9 cellular contexts compared by ENCODE assay signal in the genomic region with DNA sequence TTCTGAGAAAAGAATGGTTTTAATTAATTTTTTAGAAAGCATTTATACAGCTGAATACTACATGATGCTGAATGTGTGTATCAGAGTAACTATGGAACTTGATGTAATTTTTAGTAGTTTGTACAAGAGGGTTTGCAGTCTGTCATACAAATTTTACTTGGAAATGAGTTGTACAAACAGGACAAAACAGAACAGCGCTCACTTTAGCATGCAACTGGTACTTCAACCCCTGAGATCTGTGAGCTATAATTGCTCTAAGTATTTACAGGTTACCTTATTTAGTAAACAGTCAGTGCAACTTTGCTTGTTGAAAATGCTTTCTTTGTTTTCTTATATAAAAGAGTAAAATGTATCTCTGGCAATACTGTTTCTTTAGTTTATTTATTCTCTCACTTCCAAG. TPM values are rescaled to one million over a fixed set of nuclear protein-coding genes. Genes with fewer than 3 reads are reported as not detected.
DNase-seq lines count a peak whose midpoint lies in the region; ATAC-seq and TF ChIP-seq lines count a peak whose summit lies in the region.
"Had no signal": no experiment of that assay in that cellular context is flagged by ENCODE, and none has a peak within 500 bp of the region (broad histone marks: within the 10 kb centered on the region; RNA-seq: fewer than 3 reads in every experiment).

No MANE protein-coding gene starts in this region.

- H3K36me3 ChIP-seq in WERI-Rb-1: no peaks in the 10 kb centered on the region
- H3K36me3 ChIP-seq in tibial nerve: no peaks in the 10 kb centered on the region
- no peaks in the 10 kb centered on the region for H3K36me3 ChIP-seq in uterus

- WGBS in tibial nerve, 2 donors: 33% methylated on average over 1 of the region's 1 CpG

- no peaks in the 10 kb centered on the region for H3K27me3 ChIP-seq in WERI-Rb-1 (ENCODE audit: insufficient read depth, low read depth, severe bottlenecking)
- peaks cover 0 to 31% of the 10 kb centered on the region in 2 donors for H3K27me3 ChIP-seq in tibial nerve
- no peaks in the 10 kb centered on the region for H3K27me3 ChIP-seq in uterus

- no peaks in the 10 kb centered on the region for H3K9me3 ChIP-seq in WERI-Rb-1 (ENCODE audit: severe bottlenecking)
- no peaks in the 10 kb centered on the region for H3K9me3 ChIP-seq in tibial nerve
- H3K9me3 ChIP-seq in uterus: no peaks in the 10 kb centered on the region

- intact Hi-C loops in left ventricle myocardium superior (cut with micrococcal nuclease) (loop anchor here (5.0 to 10.0 kb wide), 2 partner anchors 56 to 104 kb away; no protein-coding TSS in a partner anchor), uterus (cut with DNase I; ENCODE audit: low total_unique reads) (no loop called here)

- TF ChIP-seq CTCF in WERI-Rb-1 (IDR thresholded peaks at IDR 0.05; ENCODE audit: low read depth, low read length) (peak; percentile 30; the same call in 1 of the 2 replicates), tibial nerve (IDR thresholded peaks at IDR 0.05) (peak in 1 of 5 experiments; percentile 24), uterus (IDR thresholded peaks at IDR 0.05) (no peak)

- H3K27ac ChIP-seq in WERI-Rb-1 (peak overlapping the region; percentile 53), tibial nerve (peak overlapping the region in 3 of 4 donors; percentile 51 to 78 (median 78)), uterus (no peak overlapping the region)

- H3K4me3 ChIP-seq in WERI-Rb-1 (ENCODE audit: low read depth, low read length) (peak overlapping the region; percentile 46), tibial nerve (peak overlapping the region; percentile 8 to 45 (median 22)), uterus (no peak overlapping the region)

- H3K4me1 ChIP-seq in tibial nerve (peaks cover 0 to 5% (median 2%) of the 10 kb centered on the region in 4 donors), uterus (no peaks in the 10 kb centered on the region)

- peak; percentile 69 for ATAC-seq in left ventricle myocardium superior

- DNase-seq in DMS79 treated with DMSO at 0.1 percent for 48 hours (lab: John Stamatoyannopoulos, UW) (peak; percentile 4), DMS79 (lab: John Stamatoyannopoulos, UW) (no peak), WERI-Rb-1 (no peak), left ventricle myocardium superior (no peak), tibial nerve (ENCODE audit: low spot score in 2 of 2) (no peak), uterus (no peak), NCI-H2196 (lab: John Stamatoyannopoulos, UW; ENCODE audit: unreplicated experiment) (no peak)
- DNase-seq in central memory CD4-positive, alpha-beta T cell: no peak

- TF ChIP-seq POLR2A in tibial nerve (IDR thresholded peaks at IDR 0.05) (no peak), uterus (IDR thresholded peaks at IDR 0.05) (no peak)

- TF ChIP-seq EP300 in tibial nerve (IDR thresholded peaks at IDR 0.05): no peak

RNA-seq across cellular contexts. Expression of gene TNFRSF19, which starts 0.7 kb away (rescaled TPM):
- total RNA-seq in left ventricle myocardium superior (41.6 TPM), tibial nerve (10 to 100 TPM; 10.7 to 24.3 (median 20.3) TPM), uterus (10 to 100 TPM in 1 of 4 donors, 1 to 10 TPM in 3; 2.0 to 74.2 (median 4.2) TPM)
- total RNA-seq: activated T-helper 1 cell treated with anti-CD3 and anti-CD28 coated beads, Interleukin-12 subunit alpha, Interleukin-12 subunit beta, Interleukin-2, Interleukin-4 antibody, amounts not matched to agents 30 ng/mL and 10 ng/mL and 1 ng/mL, durations not matched to agents 14 hours and 24 hours and 36 hours had no signal

Comparison
In these comparisons a context has a peak if more than half of its experiments do, and no peak if none do; other contexts are left out.
1. H3K27ac ChIP-seq: peak in WERI-Rb-1 (single experiment) and tibial nerve (3 of 4); none in uterus (0 of 2).
2. H3K4me3 ChIP-seq: peak in WERI-Rb-1 (single experiment) and tibial nerve (4 of 4); none in uterus (0 of 2).